ENCODE assay signal across 1 cellular context in genomic region chr9:131840220-131840619, GRCh38.
TF ChIP-seq lines count a peak whose summit lies in the region.

No MANE protein-coding gene starts in this region.

TF ChIP-seq in H1, 55 proteins besides CTCF, POLR2A, EP300 and RAD21:
- TF ChIP-seq CBX5 (IDR thresholded peaks at IDR 0.05; ENCODE audit: low read depth, low read length) (no peak), POLR2AphosphoS5 (IDR thresholded peaks at IDR 0.05; ENCODE audit: low read depth, low read length) (no peak), TEAD4 (IDR thresholded peaks at IDR 0.05; ENCODE audit: low read depth, low read length) (no peak), CTBP2 (IDR thresholded peaks at IDR 0.05; ENCODE audit: borderline replicate concordance, insufficient read depth, insufficient read length, low read length) (no peak), RBBP5 (IDR thresholded peaks at IDR 0.05; ENCODE audit: borderline replicate concordance, low read depth, low read length) (no peak)
- TF ChIP-seq, protein P1, sequence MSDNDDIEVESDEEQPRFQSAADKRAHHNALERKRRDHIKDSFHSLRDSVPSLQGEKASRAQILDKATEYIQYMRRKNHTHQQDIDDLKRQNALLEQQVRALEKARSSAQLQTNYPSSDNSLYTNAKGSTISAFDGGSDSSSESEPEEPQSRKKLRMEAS (IDR thresholded peaks at IDR 0.05) = no peak
